In the genomic region with DNA sequence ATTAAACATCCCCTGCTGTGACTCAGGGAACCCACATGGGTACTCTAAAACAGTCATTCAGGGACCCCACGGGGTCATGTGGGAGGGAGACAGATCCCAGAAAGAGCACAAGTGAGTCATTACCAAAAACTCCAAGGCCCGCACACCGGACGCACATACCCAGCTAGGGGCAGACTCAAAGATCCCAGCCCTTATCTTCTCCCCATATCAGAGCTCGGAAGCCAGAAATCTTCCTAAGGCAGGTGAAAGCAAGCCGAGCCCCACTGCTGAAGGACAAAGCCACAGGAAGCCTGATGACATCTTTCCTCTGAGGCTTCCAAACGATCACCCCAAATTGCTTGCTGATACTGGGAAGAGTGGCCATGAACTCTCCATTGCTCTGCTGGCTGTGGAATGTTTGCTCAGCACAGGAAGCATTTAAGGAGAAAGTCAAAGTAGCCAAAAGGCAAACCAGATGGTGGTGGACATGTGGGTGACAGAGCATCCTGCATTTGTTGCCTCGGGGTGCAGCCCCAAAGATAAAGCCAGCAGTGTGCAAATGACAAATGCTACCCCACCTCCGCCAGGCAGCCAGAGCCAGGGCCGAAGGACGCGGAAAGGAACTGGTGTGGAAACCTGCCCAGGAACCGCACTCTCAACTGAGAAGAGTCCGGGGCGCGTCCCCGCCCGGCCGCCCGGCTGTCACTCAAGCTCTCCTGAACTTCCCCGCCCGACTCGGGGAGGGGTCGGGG, we compare ENCODE assay signal across 1 cellular context.
TF ChIP-seq lines count a peak whose summit lies in the region.

No MANE protein-coding gene starts in this region.

TF ChIP-seq in K562, 482 proteins besides CTCF, POLR2A, EP300 and RAD21 (continued from another document):
- TF ChIP-seq EP400 (IDR thresholded peaks at IDR 0.05) (0 out of 2 replicates have a peak, but pooled peaks have one; percentile 34), SMARCA4 (IDR thresholded peaks at IDR 0.05) (peak; percentile 74), TCF3 (CRISPR knock-in tag; IDR thresholded peaks at IDR 0.05) (0 out of 2 replicates have a peak, but pooled peaks have one; percentile 5), RBM17 (IDR thresholded peaks at IDR 0.05; ENCODE audit: borderline replicate concordance, low read depth, low read length) (no peak), ZNF766 (CRISPR knock-in tag; conservative IDR thresholded peaks at IDR 0.05) (0 out of 2 replicates have a peak, but pooled peaks have one; percentile 23), TAF9B (IDR thresholded peaks at IDR 0.05; ENCODE audit: partially characterized antibody) (peak; percentile 21), SOX6 (IDR thresholded peaks at IDR 0.05) (peak; percentile 19; the same call in 1 of the 2 replicates), KDM5B (IDR thresholded peaks at IDR 0.05; ENCODE audit: insufficient replicate concordance, low read depth, low read length) (peak; percentile 19), ETV5 (CRISPR knock-in tag; IDR thresholded peaks at IDR 0.05; ENCODE audit: low read depth) (0 out of 2 replicates have a peak, but pooled peaks have one; percentile 38), ETS1 (conservative IDR thresholded peaks at IDR 0.05; ENCODE audit: control insufficient read depth, low read depth, low read length) (0 out of 2 replicates have a peak, but pooled peaks have one; percentile 61), ZFPM2 (CRISPR knock-in tag; IDR thresholded peaks at IDR 0.05) (no peak), MCM7 (IDR thresholded peaks at IDR 0.05) (no peak)
- TF ChIP-seq, protein P1, sequence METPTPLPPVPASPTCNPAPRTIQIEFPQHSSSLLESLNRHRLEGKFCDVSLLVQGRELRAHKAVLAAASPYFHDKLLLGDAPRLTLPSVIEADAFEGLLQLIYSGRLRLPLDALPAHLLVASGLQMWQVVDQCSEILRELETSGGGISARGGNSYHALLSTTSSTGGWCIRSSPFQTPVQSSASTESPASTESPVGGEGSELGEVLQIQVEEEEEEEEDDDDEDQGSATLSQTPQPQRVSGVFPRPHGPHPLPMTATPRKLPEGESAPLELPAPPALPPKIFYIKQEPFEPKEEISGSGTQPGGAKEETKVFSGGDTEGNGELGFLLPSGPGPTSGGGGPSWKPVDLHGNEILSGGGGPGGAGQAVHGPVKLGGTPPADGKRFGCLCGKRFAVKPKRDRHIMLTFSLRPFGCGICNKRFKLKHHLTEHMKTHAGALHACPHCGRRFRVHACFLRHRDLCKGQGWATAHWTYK (CRISPR knock-in tag; IDR thresholded peaks at IDR 0.05): 0 out of 2 replicates have a peak, but pooled peaks have one; percentile 26
- TF ChIP-seq, protein P2, sequence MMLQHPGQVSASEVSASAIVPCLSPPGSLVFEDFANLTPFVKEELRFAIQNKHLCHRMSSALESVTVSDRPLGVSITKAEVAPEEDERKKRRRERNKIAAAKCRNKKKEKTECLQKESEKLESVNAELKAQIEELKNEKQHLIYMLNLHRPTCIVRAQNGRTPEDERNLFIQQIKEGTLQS (IDR thresholded peaks at IDR 0.05): peak; percentile 75
- TF ChIP-seq, protein P2 (CRISPR knock-in tag; conservative IDR thresholded peaks at IDR 0.05): peak; percentile 68; the same call in 1 of the 2 replicates
TF ChIP-seq in K562: peak in this region for 80.
